ENCODE assay signal across 7 cellular contexts in the genomic region with DNA sequence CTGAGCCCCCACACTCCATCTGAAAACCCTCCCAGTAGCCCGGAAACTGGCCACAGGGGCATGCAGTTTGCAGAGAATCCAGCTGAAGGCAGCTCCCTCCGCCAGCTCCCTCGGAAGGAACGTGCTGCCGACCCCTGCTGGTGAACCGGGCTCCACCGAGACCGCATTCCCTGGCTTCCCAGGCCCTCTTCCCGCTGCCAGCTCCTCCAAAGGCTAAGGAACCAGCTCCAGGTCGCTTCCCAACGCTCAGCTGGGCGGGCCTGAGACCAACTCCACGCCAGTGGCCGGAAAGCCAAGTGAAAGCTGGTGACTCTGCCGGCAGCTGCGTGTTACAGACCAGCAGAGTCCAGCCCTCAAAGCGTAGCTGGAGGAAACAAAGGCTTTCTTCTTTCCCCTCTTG. TPM values are rescaled to one million over a fixed set of nuclear protein-coding genes. Genes with fewer than 3 reads are reported as not detected.
DNase-seq lines count a peak whose midpoint lies in the region; ATAC-seq and TF ChIP-seq lines count a peak whose summit lies in the region.

No MANE protein-coding gene starts in this region.

- peak overlapping the region; percentile 34 for H2BK15ac ChIP-seq in mesenchymal stem cell (ENCODE audit: low read depth, poor library complexity, severe bottlenecking)

- peak overlapping the region; percentile 82 for H2BK120ac ChIP-seq in mesenchymal stem cell (ENCODE audit: low read depth, low read length)

- no peak overlapping the region for H3K4me3 Mint-ChIP-seq in type B pancreatic cell

- H3K9me3 ChIP-seq in esophagus squamous epithelium (no peaks in the 10 kb centered on the region), mesenchymal stem cell (ENCODE audit: control insufficient read depth, low read length) (no peaks in the 10 kb centered on the region)

- DNase-seq in esophagus squamous epithelium (lab: John Stamatoyannopoulos, UW) (no peak), mesenchymal stem cell (peak; percentile 91), type B pancreatic cell (ENCODE audit: extremely low spot score, unreplicated experiment) (peak; percentile 75), OCI-M1 (lab: John Stamatoyannopoulos, UW) (no peak)

- H3K27me3 ChIP-seq in esophagus squamous epithelium (no peaks in the 10 kb centered on the region), mesenchymal stem cell (ENCODE audit: control insufficient read depth in 1 of 2, insufficient read depth in 1 of 2, low read length in 2 of 2) (no peaks in the 10 kb centered on the region)

- H3K27me3 Mint-ChIP-seq in type B pancreatic cell: no peaks in the 10 kb centered on the region

- no peak overlapping the region for H2AK5ac ChIP-seq in mesenchymal stem cell (ENCODE audit: low read length, severe bottlenecking)

- peak overlapping the region in 3 of 4 donors; percentile 56 to 83 (median 68) for H3K27ac ChIP-seq in esophagus squamous epithelium
- peak overlapping the region; percentile 27 for H3K27ac ChIP-seq in mesenchymal stem cell (ENCODE audit: low read length, poor library complexity, severe bottlenecking)

- H3K18ac ChIP-seq in mesenchymal stem cell (ENCODE audit: low read depth in 1 of 2, low read length in 2 of 2): peak overlapping the region in 1 of 2 experiments; percentile 28

- peak overlapping the region; percentile 92 for H3K9ac ChIP-seq in mesenchymal stem cell (ENCODE audit: low read length)

- peaks cover 5% of the 10 kb centered on the region for H3K36me3 Mint-ChIP-seq in type B pancreatic cell

- H3K23ac ChIP-seq in mesenchymal stem cell (ENCODE audit: low read length in 2 of 2): no peak overlapping the region

- H4K91ac ChIP-seq in mesenchymal stem cell (ENCODE audit: low read length): no peak overlapping the region

- TF ChIP-seq POLR2A in esophagus squamous epithelium (IDR thresholded peaks at IDR 0.05): no peak

- peaks cover 8% of the 10 kb centered on the region for H3K4me1 Mint-ChIP-seq in type B pancreatic cell (ENCODE audit: unreplicated experiment)

- no peak overlapping the region for H3K4me2 ChIP-seq in mesenchymal stem cell (ENCODE audit: low read length, poor library complexity, severe bottlenecking)

- no peaks in the 10 kb centered on the region for H3K9me3 Mint-ChIP-seq in type B pancreatic cell

- WGBS in esophagus squamous epithelium, 2 donors: 47 to 81% methylated on average over 8 of the region's 17 CpGs
- WGBS in mesenchymal stem cell: 11% methylated on average over 17 of the region's 17 CpGs

- H3K4ac ChIP-seq in mesenchymal stem cell (ENCODE audit: low read depth in 1 of 2, low read length in 2 of 2): no peak overlapping the region

- no peak overlapping the region for H4K8ac ChIP-seq in mesenchymal stem cell (ENCODE audit: low read length)

- no peak overlapping the region for H3K14ac ChIP-seq in mesenchymal stem cell (ENCODE audit: low read length in 2 of 2)

- H2BK5ac ChIP-seq in mesenchymal stem cell (ENCODE audit: low read depth, low read length, poor library complexity, severe bottlenecking): no peak overlapping the region

- intact Hi-C loops in esophagus squamous epithelium (cut with DNase I): no loop called here

- peak in 4 of 6 experiments; percentile 38 to 52 (median 44) for TF ChIP-seq CTCF in esophagus squamous epithelium (IDR thresholded peaks at IDR 0.05)
- peak; percentile 77 for TF ChIP-seq CTCF in type B pancreatic cell (conservative IDR thresholded peaks at IDR 0.05)

- ATAC-seq in GM21786 (IDR thresholded peaks at IDR 0.05; ENCODE audit: unreplicated experiment) (no peak), HG03460 (IDR thresholded peaks at IDR 0.05; ENCODE audit: unreplicated experiment) (no peak)

- H3K4me1 ChIP-seq in esophagus squamous epithelium: peaks cover 6 to 26% (median 10%) of the 10 kb centered on the region in 3 donors
- peaks cover 37% of the 10 kb centered on the region for H3K4me1 ChIP-seq in mesenchymal stem cell (ENCODE audit: control insufficient read depth, insufficient read depth, low read depth, low read length)

- H3K36me3 ChIP-seq in esophagus squamous epithelium (peaks cover 0 to 17% (median 0%) of the 10 kb centered on the region in 3 donors), mesenchymal stem cell (ENCODE audit: control insufficient read depth in 1 of 2, insufficient read depth in 2 of 2, low read depth in 1 of 2, low read length in 2 of 2) (peaks cover 12 to 44% of the 10 kb centered on the region in 2 experiments)

- H3K4me3 ChIP-seq in esophagus squamous epithelium (peak overlapping the region in 2 of 4 donors; percentile 21 to 52), mesenchymal stem cell (ENCODE audit: insufficient read depth in 1 of 2, low read depth in 1 of 2, low read length in 2 of 2) (peak overlapping the region in 1 of 2 experiments; percentile 75)

- H3K27ac Mint-ChIP-seq in type B pancreatic cell: no peak overlapping the region

- H2AFZ ChIP-seq in mesenchymal stem cell (ENCODE audit: low read depth, low read length): no peak overlapping the region

- H3K79me1 ChIP-seq in mesenchymal stem cell (replicated peaks; ENCODE audit: low read length, poor library complexity, severe bottlenecking): peaks cover 40% of the 10 kb centered on the region

- no peak overlapping the region for H2BK12ac ChIP-seq in mesenchymal stem cell (ENCODE audit: low read length in 2 of 2)

TF ChIP-seq in PFSK-1, 5 proteins besides CTCF, POLR2A, EP300 and RAD21:
- TF ChIP-seq SIN3A (IDR thresholded peaks at IDR 0.05; ENCODE audit: borderline replicate concordance, insufficient read depth, low read length) (no peak), TAF1 (IDR thresholded peaks at IDR 0.05; ENCODE audit: borderline replicate concordance, insufficient read depth, low read length) (no peak), POLR2AphosphoS5 (IDR thresholded peaks at IDR 0.05; ENCODE audit: low read depth, low read length) (no peak), FOXP2 (optimal IDR thresholded peaks at IDR 0.05; ENCODE audit: borderline replicate concordance, extremely low read depth, extremely low read length, insufficient read depth) (peak; percentile 70)
- TF ChIP-seq, protein P1, sequence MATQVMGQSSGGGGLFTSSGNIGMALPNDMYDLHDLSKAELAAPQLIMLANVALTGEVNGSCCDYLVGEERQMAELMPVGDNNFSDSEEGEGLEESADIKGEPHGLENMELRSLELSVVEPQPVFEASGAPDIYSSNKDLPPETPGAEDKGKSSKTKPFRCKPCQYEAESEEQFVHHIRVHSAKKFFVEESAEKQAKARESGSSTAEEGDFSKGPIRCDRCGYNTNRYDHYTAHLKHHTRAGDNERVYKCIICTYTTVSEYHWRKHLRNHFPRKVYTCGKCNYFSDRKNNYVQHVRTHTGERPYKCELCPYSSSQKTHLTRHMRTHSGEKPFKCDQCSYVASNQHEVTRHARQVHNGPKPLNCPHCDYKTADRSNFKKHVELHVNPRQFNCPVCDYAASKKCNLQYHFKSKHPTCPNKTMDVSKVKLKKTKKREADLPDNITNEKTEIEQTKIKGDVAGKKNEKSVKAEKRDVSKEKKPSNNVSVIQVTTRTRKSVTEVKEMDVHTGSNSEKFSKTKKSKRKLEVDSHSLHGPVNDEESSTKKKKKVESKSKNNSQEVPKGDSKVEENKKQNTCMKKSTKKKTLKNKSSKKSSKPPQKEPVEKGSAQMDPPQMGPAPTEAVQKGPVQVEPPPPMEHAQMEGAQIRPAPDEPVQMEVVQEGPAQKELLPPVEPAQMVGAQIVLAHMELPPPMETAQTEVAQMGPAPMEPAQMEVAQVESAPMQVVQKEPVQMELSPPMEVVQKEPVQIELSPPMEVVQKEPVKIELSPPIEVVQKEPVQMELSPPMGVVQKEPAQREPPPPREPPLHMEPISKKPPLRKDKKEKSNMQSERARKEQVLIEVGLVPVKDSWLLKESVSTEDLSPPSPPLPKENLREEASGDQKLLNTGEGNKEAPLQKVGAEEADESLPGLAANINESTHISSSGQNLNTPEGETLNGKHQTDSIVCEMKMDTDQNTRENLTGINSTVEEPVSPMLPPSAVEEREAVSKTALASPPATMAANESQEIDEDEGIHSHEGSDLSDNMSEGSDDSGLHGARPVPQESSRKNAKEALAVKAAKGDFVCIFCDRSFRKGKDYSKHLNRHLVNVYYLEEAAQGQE (IDR thresholded peaks at IDR 0.05; ENCODE audit: insufficient read depth in 1 of 2, low read depth in 2 of 2, low read length in 2 of 2): no peak

RNA-seq across cellular contexts. Expression of a gene that starts 35.8 kb away (rescaled TPM):
- polyA plus RNA-seq in PFSK-1 (2012; ENCODE audit: insufficient read length, low read depth): 0.72 TPM
- total RNA-seq in esophagus squamous epithelium (1 to 10 TPM in 3 of 4 donors, under 1 TPM in 1; 0.87 to 2.3 (median 1.5) TPM), type B pancreatic cell (ENCODE audit: low replicate concordance) (2.5 and 5.0 TPM in 2 replicates)
- 3.9 TPM for polyA plus RNA-seq in mesenchymal stem cell (2013, experiment 1 of 2)
- polyA plus RNA-seq in mesenchymal stem cell (2013, experiment 2 of 2): 4.0 TPM

RNA-seq across cellular contexts. Expression of a gene that starts 36.3 kb away (rescaled TPM):
- polyA plus RNA-seq in PFSK-1 (2012; ENCODE audit: insufficient read length, low read depth): 49.1 TPM
- 10 to 100 TPM in 3 of 4 donors, 1 to 10 TPM in 1; 6.4 to 23.3 (median 14.0) TPM for total RNA-seq in esophagus squamous epithelium
- 16.9 TPM for polyA plus RNA-seq in mesenchymal stem cell (2013, experiment 1 of 2)
- 17.7 TPM for polyA plus RNA-seq in mesenchymal stem cell (2013, experiment 2 of 2)
- total RNA-seq in type B pancreatic cell (ENCODE audit: low replicate concordance): 16.1 and 19.4 TPM in 2 replicates

Comparison
In these comparisons a context has a peak if more than half of its experiments do, and no peak if none do; other contexts are left out.
1. DNase-seq: peak in mesenchymal stem cell (single experiment) and type B pancreatic cell (single experiment); none in esophagus squamous epithelium (single experiment) and OCI-M1 (single experiment).